1 cellular context compared by ENCODE assay signal in genomic region chr12:4274960-4275868, GRCh38.
TF ChIP-seq lines count a peak whose summit lies in the region.

No MANE protein-coding gene starts in this region.

TF ChIP-seq in GM23338, 12 proteins besides CTCF, POLR2A, EP300 and RAD21 (continued from another document):
- TF ChIP-seq, protein P1, sequence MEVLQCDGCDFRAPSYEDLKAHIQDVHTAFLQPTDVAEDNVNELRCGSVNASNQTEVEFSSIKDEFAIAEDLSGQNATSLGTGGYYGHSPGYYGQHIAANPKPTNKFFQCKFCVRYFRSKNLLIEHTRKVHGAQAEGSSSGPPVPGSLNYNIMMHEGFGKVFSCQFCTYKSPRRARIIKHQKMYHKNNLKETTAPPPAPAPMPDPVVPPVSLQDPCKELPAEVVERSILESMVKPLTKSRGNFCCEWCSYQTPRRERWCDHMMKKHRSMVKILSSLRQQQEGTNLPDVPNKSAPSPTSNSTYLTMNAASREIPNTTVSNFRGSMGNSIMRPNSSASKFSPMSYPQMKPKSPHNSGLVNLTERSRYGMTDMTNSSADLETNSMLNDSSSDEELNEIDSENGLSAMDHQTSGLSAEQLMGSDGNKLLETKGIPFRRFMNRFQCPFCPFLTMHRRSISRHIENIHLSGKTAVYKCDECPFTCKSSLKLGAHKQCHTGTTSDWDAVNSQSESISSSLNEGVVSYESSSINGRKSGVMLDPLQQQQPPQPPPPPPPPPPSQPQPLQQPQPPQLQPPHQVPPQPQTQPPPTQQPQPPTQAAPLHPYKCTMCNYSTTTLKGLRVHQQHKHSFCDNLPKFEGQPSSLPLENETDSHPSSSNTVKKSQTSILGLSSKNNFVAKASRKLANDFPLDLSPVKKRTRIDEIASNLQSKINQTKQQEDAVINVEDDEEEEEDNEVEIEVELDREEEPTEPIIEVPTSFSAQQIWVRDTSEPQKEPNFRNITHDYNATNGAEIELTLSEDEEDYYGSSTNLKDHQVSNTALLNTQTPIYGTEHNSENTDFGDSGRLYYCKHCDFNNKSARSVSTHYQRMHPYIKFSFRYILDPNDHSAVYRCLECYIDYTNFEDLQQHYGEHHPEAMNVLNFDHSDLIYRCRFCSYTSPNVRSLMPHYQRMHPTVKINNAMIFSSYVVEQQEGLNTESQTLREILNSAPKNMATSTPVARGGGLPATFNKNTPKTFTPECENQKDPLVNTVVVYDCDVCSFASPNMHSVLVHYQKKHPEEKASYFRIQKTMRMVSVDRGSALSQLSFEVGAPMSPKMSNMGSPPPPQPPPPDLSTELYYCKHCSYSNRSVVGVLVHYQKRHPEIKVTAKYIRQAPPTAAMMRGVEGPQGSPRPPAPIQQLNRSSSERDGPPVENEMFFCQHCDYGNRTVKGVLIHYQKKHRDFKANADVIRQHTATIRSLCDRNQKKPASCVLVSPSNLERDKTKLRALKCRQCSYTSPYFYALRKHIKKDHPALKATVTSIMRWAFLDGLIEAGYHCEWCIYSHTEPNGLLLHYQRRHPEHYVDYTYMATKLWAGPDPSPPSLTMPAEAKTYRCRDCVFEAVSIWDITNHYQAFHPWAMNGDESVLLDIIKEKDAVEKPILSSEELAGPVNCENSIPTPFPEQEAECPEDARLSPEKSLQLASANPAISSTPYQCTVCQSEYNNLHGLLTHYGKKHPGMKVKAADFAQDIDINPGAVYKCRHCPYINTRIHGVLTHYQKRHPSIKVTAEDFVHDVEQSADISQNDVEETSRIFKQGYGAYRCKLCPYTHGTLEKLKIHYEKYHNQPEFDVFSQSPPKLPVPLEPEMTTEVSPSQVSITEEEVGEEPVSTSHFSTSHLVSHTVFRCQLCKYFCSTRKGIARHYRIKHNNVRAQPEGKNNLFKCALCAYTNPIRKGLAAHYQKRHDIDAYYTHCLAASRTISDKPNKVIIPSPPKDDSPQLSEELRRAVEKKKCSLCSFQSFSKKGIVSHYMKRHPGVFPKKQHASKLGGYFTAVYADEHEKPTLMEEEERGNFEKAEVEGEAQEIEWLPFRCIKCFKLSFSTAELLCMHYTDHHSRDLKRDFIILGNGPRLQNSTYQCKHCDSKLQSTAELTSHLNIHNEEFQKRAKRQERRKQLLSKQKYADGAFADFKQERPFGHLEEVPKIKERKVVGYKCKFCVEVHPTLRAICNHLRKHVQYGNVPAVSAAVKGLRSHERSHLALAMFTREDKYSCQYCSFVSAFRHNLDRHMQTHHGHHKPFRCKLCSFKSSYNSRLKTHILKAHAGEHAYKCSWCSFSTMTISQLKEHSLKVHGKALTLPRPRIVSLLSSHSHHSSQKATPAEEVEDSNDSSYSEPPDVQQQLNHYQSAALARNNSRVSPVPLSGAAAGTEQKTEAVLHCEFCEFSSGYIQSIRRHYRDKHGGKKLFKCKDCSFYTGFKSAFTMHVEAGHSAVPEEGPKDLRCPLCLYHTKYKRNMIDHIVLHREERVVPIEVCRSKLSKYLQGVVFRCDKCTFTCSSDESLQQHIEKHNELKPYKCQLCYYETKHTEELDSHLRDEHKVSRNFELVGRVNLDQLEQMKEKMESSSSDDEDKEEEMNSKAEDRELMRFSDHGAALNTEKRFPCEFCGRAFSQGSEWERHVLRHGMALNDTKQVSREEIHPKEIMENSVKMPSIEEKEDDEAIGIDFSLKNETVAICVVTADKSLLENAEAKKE (CRISPR knock-in tag; IDR thresholded peaks at IDR 0.05): no peak
- TF ChIP-seq ZNF331 (CRISPR knock-in tag; IDR thresholded peaks at IDR 0.05; ENCODE audit: low read depth): no peak
